In the genomic region with DNA sequence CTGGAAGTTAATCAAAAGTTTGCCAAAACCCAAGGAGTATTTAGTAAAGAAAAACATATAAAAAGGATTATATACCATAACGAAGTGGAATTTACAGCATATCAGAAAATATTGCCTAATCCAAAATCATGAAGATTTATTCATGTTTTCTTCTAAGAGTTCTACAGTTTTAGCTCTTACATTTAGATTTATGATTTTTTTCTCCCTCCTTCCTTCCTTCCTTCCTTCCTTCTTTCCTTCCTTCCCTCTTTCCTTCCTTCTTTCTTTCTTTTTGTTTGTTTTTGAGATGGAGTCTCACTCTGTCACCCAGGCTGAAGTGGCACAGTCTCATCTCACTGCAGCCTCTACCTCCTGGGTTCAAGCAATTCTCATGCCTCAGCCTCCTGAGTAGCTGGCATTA, we compare ENCODE assay signal across 39 cellular contexts. TPM values are rescaled to one million over a fixed set of nuclear protein-coding genes. Genes with fewer than 3 reads are reported as not detected.
"Had no signal": no experiment of that assay in that cellular context is flagged by ENCODE, and none has a peak within 500 bp of the region (broad histone marks: within the 10 kb centered on the region; RNA-seq: fewer than 3 reads in every experiment).

No MANE protein-coding gene starts in this region.

- H3K4me3 ChIP-seq: ascending aorta, cardiac muscle cell had no signal

- H3K27me3 ChIP-seq: ascending aorta had no signal

- H3K9me3 Mint-ChIP-seq: activated naive CD4-positive, alpha-beta T cell treated with anti-CD3 and anti-CD28 coated beads, Interleukin-2, amount 10 ng/mL, durations not matched to agents 7 days and 5 days; T-helper 1 cell treated with Interleukin-12 subunit alpha and Interleukin-12 subunit beta and Interleukin-4 antibody, amounts not matched to agents 30 μg/mL and 1 μg/mL, for 36 hours had no signal

- H3K27ac ChIP-seq: ascending aorta, cardiac muscle cell, WERI-Rb-1 had no signal

- H3K27ac Mint-ChIP-seq: activated CD4-positive, alpha-beta memory T cell treated with anti-CD3 and anti-CD28 coated beads, Interleukin-2, amount 10 ng/mL, durations not matched to agents 7 days and 5 days; activated CD4-positive, alpha-beta T cell treated with anti-CD3 and anti-CD28 coated beads for 36 hours; activated CD4-positive, alpha-beta T cell treated with anti-CD3 and anti-CD28 coated beads, Interleukin-2, amount 10 ng/mL, durations not matched to agents 7 days and 5 days; activated CD8-positive, alpha-beta memory T cell treated with anti-CD3 and anti-CD28 coated beads, Interleukin-2, amount 10 ng/mL, durations not matched to agents 7 days and 5 days; activated CD8-positive, alpha-beta T cell treated with anti-CD3 and anti-CD28 coated beads, Interleukin-2, amount 10 ng/mL, durations not matched to agents 7 days and 5 days; activated naive CD4-positive, alpha-beta T cell treated with anti-CD3 and anti-CD28 coated beads, Interleukin-2, amount 10 ng/mL, durations not matched to agents 7 days and 5 days; activated naive CD4-positive, alpha-beta T cell treated with anti-CD3 and anti-CD28 coated beads, Interleukin-2, amount 50 U/mL, for 24 hours; activated naive CD8-positive, alpha-beta T cell; activated naive CD8-positive, alpha-beta T cell treated with anti-CD3 and anti-CD28 coated beads, Interleukin-2, amount 10 ng/mL, durations not matched to agents 7 days and 5 days; activated naive CD8-positive, alpha-beta T cell treated with anti-CD3 and anti-CD28 coated beads, Interleukin-2, amount 50 U/mL, for 24 hours; activated T-cell treated with anti-CD3 and anti-CD28 coated beads, Interleukin-2, amount 50 U/mL, for 24 hours; activated T-helper 2 cell treated with anti-CD3 and anti-CD28 coated beads, Interferon-gamma antibody, Interleukin-2, Interleukin-4, amounts not matched to agents 10 μg/mL and 5 μg/mL and 100 μg/mL, durations not matched to agents 14 hours and 24 hours and 36 hours; brain; T-helper 1 cell treated with Interleukin-12 subunit alpha and Interleukin-12 subunit beta and Interleukin-4 antibody, amounts not matched to agents 30 μg/mL and 1 μg/mL, for 36 hours; T-helper 2 cell treated with Interferon-gamma antibody and Interleukin-4, amounts not matched to agents 5 μg/mL and 100 μg/mL, for 36 hours; WTC11 had no signal

- FAIRE-seq: bronchial epithelial cell had no signal

- H3K4me1 Mint-ChIP-seq: activated CD4-positive, alpha-beta memory T cell treated with anti-CD3 and anti-CD28 coated beads, Interleukin-2, amount 10 ng/mL, durations not matched to agents 7 days and 5 days; activated CD4-positive, alpha-beta T cell treated with anti-CD3 and anti-CD28 coated beads for 36 hours; activated CD4-positive, alpha-beta T cell treated with anti-CD3 and anti-CD28 coated beads, Interleukin-2, amount 10 ng/mL, durations not matched to agents 7 days and 5 days; activated CD8-positive, alpha-beta memory T cell treated with anti-CD3 and anti-CD28 coated beads, Interleukin-2, amount 10 ng/mL, durations not matched to agents 7 days and 5 days; activated naive CD4-positive, alpha-beta T cell treated with anti-CD3 and anti-CD28 coated beads, Interleukin-2, amount 10 ng/mL, durations not matched to agents 7 days and 5 days; activated naive CD4-positive, alpha-beta T cell treated with anti-CD3 and anti-CD28 coated beads, Interleukin-2, amount 50 U/mL, for 24 hours; activated naive CD8-positive, alpha-beta T cell treated with anti-CD3 and anti-CD28 coated beads, Interleukin-2, amount 10 ng/mL, durations not matched to agents 7 days and 5 days; activated naive CD8-positive, alpha-beta T cell treated with anti-CD3 and anti-CD28 coated beads, Interleukin-2, amount 50 U/mL, for 24 hours; brain; WTC11 had no signal

- H3K4me3 Mint-ChIP-seq: activated CD4-positive, alpha-beta memory T cell treated with anti-CD3 and anti-CD28 coated beads, Interleukin-2, amount 10 ng/mL, durations not matched to agents 7 days and 5 days; activated CD4-positive, alpha-beta T cell treated with anti-CD3 and anti-CD28 coated beads for 36 hours; activated CD4-positive, alpha-beta T cell treated with anti-CD3 and anti-CD28 coated beads, Interleukin-2, amount 10 ng/mL, durations not matched to agents 7 days and 5 days; activated CD8-positive, alpha-beta memory T cell treated with anti-CD3 and anti-CD28 coated beads, Interleukin-2, amount 10 ng/mL, durations not matched to agents 7 days and 5 days; activated CD8-positive, alpha-beta T cell treated with anti-CD3 and anti-CD28 coated beads, Interleukin-2, amount 10 ng/mL, durations not matched to agents 7 days and 5 days; activated naive CD4-positive, alpha-beta T cell treated with anti-CD3 and anti-CD28 coated beads, Interleukin-2, amount 10 ng/mL, durations not matched to agents 7 days and 5 days; activated naive CD4-positive, alpha-beta T cell treated with anti-CD3 and anti-CD28 coated beads, Interleukin-2, amount 50 U/mL, for 24 hours; activated naive CD8-positive, alpha-beta T cell; activated naive CD8-positive, alpha-beta T cell treated with anti-CD3 and anti-CD28 coated beads, Interleukin-2, amount 10 ng/mL, durations not matched to agents 7 days and 5 days; activated naive CD8-positive, alpha-beta T cell treated with anti-CD3 and anti-CD28 coated beads, Interleukin-2, amount 50 U/mL, for 24 hours; activated T-cell treated with anti-CD3 and anti-CD28 coated beads, Interleukin-2, amount 50 U/mL, for 24 hours; brain; T-helper 1 cell treated with Interleukin-12 subunit alpha and Interleukin-12 subunit beta and Interleukin-4 antibody, amounts not matched to agents 30 μg/mL and 1 μg/mL, for 36 hours; T-helper 2 cell treated with Interferon-gamma antibody and Interleukin-4, amounts not matched to agents 5 μg/mL and 100 μg/mL, for 36 hours; WTC11 had no signal

- ATAC-seq: activated CD4-positive, alpha-beta T cell treated with anti-CD3 and anti-CD28 coated beads for 36 hours; activated CD4-positive, CD25-positive, alpha-beta regulatory T cell treated with anti-CD3 and anti-CD28 coated beads, Interleukin-2, amount 50 U/mL, for 24 hours; activated CD8-positive, alpha-beta memory T cell treated with anti-CD3 and anti-CD28 coated beads, Interleukin-2, amount 10 ng/mL, durations not matched to agents 7 days and 5 days; activated CD8-positive, alpha-beta T cell treated with anti-CD3 and anti-CD28 coated beads, Interleukin-2, amount 10 ng/mL, durations not matched to agents 7 days and 5 days; activated naive CD8-positive, alpha-beta T cell treated with anti-CD3 and anti-CD28 coated beads, Interleukin-2, amount 50 U/mL, for 24 hours; WTC11 had no signal

- H3K36me3 Mint-ChIP-seq: activated CD8-positive, alpha-beta memory T cell treated with anti-CD3 and anti-CD28 coated beads, Interleukin-2, amount 10 ng/mL, durations not matched to agents 7 days and 5 days; activated naive CD4-positive, alpha-beta T cell treated with anti-CD3 and anti-CD28 coated beads, Interleukin-2, amount 10 ng/mL, durations not matched to agents 7 days and 5 days; brain; WTC11 had no signal

- H3K36me3 ChIP-seq: ascending aorta, cardiac muscle cell, WERI-Rb-1 had no signal

- DNase-seq: activated CD4-positive, alpha-beta memory T cell treated with anti-CD3 and anti-CD28 coated beads, Interleukin-2, amount 10 ng/mL, durations not matched to agents 7 days and 5 days; activated CD4-positive, alpha-beta T cell treated with anti-CD3 and anti-CD28 coated beads for 1 hour; activated CD4-positive, alpha-beta T cell treated with anti-CD3 and anti-CD28 coated beads for 36 hours; activated CD4-positive, alpha-beta T cell treated with anti-CD3 and anti-CD28 coated beads for 48 hours; activated CD4-positive, alpha-beta T cell treated with anti-CD3 and anti-CD28 coated beads, Interleukin-2, amount 10 ng/mL, durations not matched to agents 7 days and 5 days; activated CD4-positive, alpha-beta T cell treated with anti-CD3 and anti-CD28 coated beads, Interleukin-2, amount 50 U/mL, for 48 hours; activated CD4-positive, CD25-positive, alpha-beta regulatory T cell; activated CD8-positive, alpha-beta memory T cell treated with anti-CD3 and anti-CD28 coated beads for 24 hours; activated CD8-positive, alpha-beta memory T cell treated with anti-CD3 and anti-CD28 coated beads, Interleukin-2, amount 10 ng/mL, durations not matched to agents 7 days and 5 days; activated CD8-positive, alpha-beta memory T cell treated with anti-CD3 and anti-CD28 coated beads, Interleukin-2, amount 50 U/mL, for 48 hours; activated CD8-positive, alpha-beta T cell treated with anti-CD3 and anti-CD28 coated beads, Interleukin-2, amount 10 ng/mL, durations not matched to agents 7 days and 5 days; activated effector memory CD4-positive, alpha-beta T cell treated with Interleukin-2 at 50 U/mL for 16 hours; activated gamma-delta T cell; activated naive CD4-positive, alpha-beta T cell treated with anti-CD3 and anti-CD28 coated beads, Interleukin-2, amount 10 ng/mL, durations not matched to agents 7 days and 5 days; activated naive CD4-positive, alpha-beta T cell treated with Interleukin-2 at 50 U/mL for 16 hours; activated naive CD8-positive, alpha-beta T cell treated with anti-CD3 and anti-CD28 coated beads, Interleukin-2, amount 10 ng/mL, durations not matched to agents 7 days and 5 days; activated naive CD8-positive, alpha-beta T cell treated with anti-CD3 and anti-CD28 coated beads, Interleukin-2, amount 50 U/mL, for 24 hours; activated T-cell treated with anti-CD3 and anti-CD28 coated beads, Interleukin-2, amount 50 U/mL, for 24 hours; activated T-cell treated with anti-CD3 and anti-CD28 coated beads, Interleukin-2, amount 50 U/mL, for 48 hours; amygdala; anterior cingulate cortex; caudate nucleus; T-helper 1 cell; T-helper 2 cell; T-helper 9 cell; WERI-Rb-1 had no signal

RNA-seq across cellular contexts. Expression of a gene that starts 15.7 kb away (rescaled TPM):
- total RNA-seq: activated CD4-positive, alpha-beta memory T cell treated with anti-CD3 and anti-CD28 coated beads, Interleukin-2, amount 10 ng/mL, durations not matched to agents 7 days and 5 days; activated CD4-positive, alpha-beta T cell treated with anti-CD3 and anti-CD28 coated beads for 36 hours; activated CD4-positive, alpha-beta T cell treated with anti-CD3 and anti-CD28 coated beads, Interleukin-2, amount 10 ng/mL, durations not matched to agents 7 days and 5 days; activated CD8-positive, alpha-beta memory T cell treated with anti-CD3 and anti-CD28 coated beads, Interleukin-2, amount 10 ng/mL, durations not matched to agents 7 days and 5 days; activated CD8-positive, alpha-beta T cell treated with anti-CD3 and anti-CD28 coated beads, Interleukin-2, amount 10 ng/mL, durations not matched to agents 7 days and 5 days; activated naive CD8-positive, alpha-beta T cell treated with anti-CD3 and anti-CD28 coated beads, Interleukin-2, amount 10 ng/mL, durations not matched to agents 7 days and 5 days; activated T-helper 2 cell treated with anti-CD3 and anti-CD28 coated beads, Interferon-gamma antibody, Interleukin-2, Interleukin-4, amounts not matched to agents 10 μg/mL and 5 μg/mL and 100 μg/mL, durations not matched to agents 14 hours and 24 hours and 36 hours; ascending aorta; bronchial epithelial cell; cardiac muscle cell; cerebellum; WTC11 had no signal
- polyA plus RNA-seq: adipose tissue, cardiac muscle cell had no signal
